In genomic region chr14:21572604-21573003, GRCh38 we compare ENCODE assay signal across 3 cellular contexts.
TF ChIP-seq lines count a peak whose summit lies in the region.

No MANE protein-coding gene starts in this region.

TF ChIP-seq in HEK293, 187 proteins besides CTCF, POLR2A, EP300 and RAD21:
- no peak for TF ChIP-seq ZNF561 (tag by site-specific recombination; IDR thresholded peaks at IDR 0.05; ENCODE audit: borderline replicate concordance)
- TF ChIP-seq, protein P1, sequence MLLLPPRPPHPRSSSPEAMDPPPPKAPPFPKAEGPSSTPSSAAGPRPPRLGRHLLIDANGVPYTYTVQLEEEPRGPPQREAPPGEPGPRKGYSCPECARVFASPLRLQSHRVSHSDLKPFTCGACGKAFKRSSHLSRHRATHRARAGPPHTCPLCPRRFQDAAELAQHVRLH (tag by site-specific recombination; IDR thresholded peaks at IDR 0.05): 0 out of 2 replicates have a peak, but pooled peaks have one; percentile 51
- no peak for TF ChIP-seq ZNF548 (tag by site-specific recombination; IDR thresholded peaks at IDR 0.05)
- TF ChIP-seq SETDB1 (IDR thresholded peaks at IDR 0.05; ENCODE audit: insufficient read length, low read length): peak; percentile 32
- TF ChIP-seq ZNF658 (tag by site-specific recombination; IDR thresholded peaks at IDR 0.05): no peak

TF ChIP-seq in WTC11, 78 proteins besides CTCF, POLR2A, EP300 and RAD21 (continued from another document):
- TF ChIP-seq GTF2I (CRISPR knock-in tag; conservative IDR thresholded peaks at IDR 0.05) (peak; percentile 66; the same call in 1 of the 2 replicates), FOXK1 (CRISPR knock-in tag; IDR thresholded peaks at IDR 0.05) (no peak), ZNF232 (CRISPR knock-in tag; IDR thresholded peaks at IDR 0.05) (no peak)
- TF ChIP-seq, protein P2, sequence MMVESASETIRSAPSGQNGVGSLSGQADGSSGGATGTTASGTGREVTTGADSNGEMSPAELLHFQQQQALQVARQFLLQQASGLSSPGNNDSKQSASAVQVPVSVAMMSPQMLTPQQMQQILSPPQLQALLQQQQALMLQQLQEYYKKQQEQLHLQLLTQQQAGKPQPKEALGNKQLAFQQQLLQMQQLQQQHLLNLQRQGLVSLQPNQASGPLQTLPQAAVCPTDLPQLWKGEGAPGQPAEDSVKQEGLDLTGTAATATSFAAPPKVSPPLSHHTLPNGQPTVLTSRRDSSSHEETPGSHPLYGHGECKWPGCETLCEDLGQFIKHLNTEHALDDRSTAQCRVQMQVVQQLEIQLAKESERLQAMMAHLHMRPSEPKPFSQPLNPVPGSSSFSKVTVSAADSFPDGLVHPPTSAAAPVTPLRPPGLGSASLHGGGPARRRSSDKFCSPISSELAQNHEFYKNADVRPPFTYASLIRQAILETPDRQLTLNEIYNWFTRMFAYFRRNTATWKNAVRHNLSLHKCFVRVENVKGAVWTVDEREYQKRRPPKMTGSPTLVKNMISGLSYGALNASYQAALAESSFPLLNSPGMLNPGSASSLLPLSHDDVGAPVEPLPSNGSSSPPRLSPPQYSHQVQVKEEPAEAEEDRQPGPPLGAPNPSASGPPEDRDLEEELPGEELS (CRISPR knock-in tag; IDR thresholded peaks at IDR 0.05): no peak
- TF ChIP-seq, protein P3, sequence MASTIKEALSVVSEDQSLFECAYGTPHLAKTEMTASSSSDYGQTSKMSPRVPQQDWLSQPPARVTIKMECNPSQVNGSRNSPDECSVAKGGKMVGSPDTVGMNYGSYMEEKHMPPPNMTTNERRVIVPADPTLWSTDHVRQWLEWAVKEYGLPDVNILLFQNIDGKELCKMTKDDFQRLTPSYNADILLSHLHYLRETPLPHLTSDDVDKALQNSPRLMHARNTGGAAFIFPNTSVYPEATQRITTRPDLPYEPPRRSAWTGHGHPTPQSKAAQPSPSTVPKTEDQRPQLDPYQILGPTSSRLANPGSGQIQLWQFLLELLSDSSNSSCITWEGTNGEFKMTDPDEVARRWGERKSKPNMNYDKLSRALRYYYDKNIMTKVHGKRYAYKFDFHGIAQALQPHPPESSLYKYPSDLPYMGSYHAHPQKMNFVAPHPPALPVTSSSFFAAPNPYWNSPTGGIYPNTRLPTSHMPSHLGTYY (CRISPR knock-in tag; IDR thresholded peaks at IDR 0.05): no peak
- TF ChIP-seq, protein P4, sequence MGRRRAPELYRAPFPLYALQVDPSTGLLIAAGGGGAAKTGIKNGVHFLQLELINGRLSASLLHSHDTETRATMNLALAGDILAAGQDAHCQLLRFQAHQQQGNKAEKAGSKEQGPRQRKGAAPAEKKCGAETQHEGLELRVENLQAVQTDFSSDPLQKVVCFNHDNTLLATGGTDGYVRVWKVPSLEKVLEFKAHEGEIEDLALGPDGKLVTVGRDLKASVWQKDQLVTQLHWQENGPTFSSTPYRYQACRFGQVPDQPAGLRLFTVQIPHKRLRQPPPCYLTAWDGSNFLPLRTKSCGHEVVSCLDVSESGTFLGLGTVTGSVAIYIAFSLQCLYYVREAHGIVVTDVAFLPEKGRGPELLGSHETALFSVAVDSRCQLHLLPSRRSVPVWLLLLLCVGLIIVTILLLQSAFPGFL (CRISPR knock-in tag; IDR thresholded peaks at IDR 0.05; ENCODE audit: borderline replicate concordance): no peak

TF ChIP-seq in K562, 482 proteins besides CTCF, POLR2A, EP300 and RAD21 (continued from another document):
- TF ChIP-seq RBM25 (IDR thresholded peaks at IDR 0.05; ENCODE audit: low read depth, low read length, severe bottlenecking) (peak; percentile 74), CHAMP1 (IDR thresholded peaks at IDR 0.05) (no peak), RBBP5 (IDR thresholded peaks at IDR 0.05; ENCODE audit: borderline replicate concordance, insufficient read depth, low read length, poor library complexity, severe bottlenecking) (no peak)
- TF ChIP-seq, protein P5, sequence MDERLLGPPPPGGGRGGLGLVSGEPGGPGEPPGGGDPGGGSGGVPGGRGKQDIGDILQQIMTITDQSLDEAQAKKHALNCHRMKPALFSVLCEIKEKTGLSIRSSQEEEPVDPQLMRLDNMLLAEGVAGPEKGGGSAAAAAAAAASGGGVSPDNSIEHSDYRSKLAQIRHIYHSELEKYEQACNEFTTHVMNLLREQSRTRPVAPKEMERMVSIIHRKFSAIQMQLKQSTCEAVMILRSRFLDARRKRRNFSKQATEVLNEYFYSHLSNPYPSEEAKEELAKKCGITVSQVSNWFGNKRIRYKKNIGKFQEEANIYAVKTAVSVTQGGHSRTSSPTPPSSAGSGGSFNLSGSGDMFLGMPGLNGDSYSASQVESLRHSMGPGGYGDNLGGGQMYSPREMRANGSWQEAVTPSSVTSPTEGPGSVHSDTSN (CRISPR knock-in tag; IDR thresholded peaks at IDR 0.05; ENCODE audit: low read depth): no peak
- TF ChIP-seq, protein P5 (tag; conservative IDR thresholded peaks at IDR 0.05; ENCODE audit: low read depth): no peak
